Comparison of ENCODE assay signal across 9 cellular contexts in genomic region chr11:75813622-75814039, GRCh38. TPM values are rescaled to one million over a fixed set of nuclear protein-coding genes. Genes with fewer than 3 reads are reported as not detected.
A peak's percentile ranks its signal among the peaks of the same experiment; 100 is the strongest.
DNase-seq lines count a peak whose midpoint lies in the region; ATAC-seq and TF ChIP-seq lines count a peak whose summit lies in the region.
"Had no signal": no experiment of that assay in that cellular context is flagged by ENCODE, and none has a peak within 500 bp of the region (broad histone marks: within the 10 kb centered on the region; RNA-seq: fewer than 3 reads in every experiment).

No MANE protein-coding gene starts in this region.

- no peaks in the 10 kb centered on the region for H3K36me3 ChIP-seq in PC-9 (ENCODE audit: low read depth)
- H3K36me3 ChIP-seq in esophagus (ENCODE audit: control insufficient read depth in 2 of 2, insufficient read depth in 2 of 2, low read length in 1 of 2) = no peaks in the 10 kb centered on the region
- no peaks in the 10 kb centered on the region for H3K36me3 ChIP-seq in trophoblast cell (ENCODE audit: control insufficient read depth in 1 of 2, insufficient read depth in 2 of 2, low read length in 2 of 2)
- no peaks in the 10 kb centered on the region for H3K36me3 ChIP-seq in effector memory CD4-positive, alpha-beta T cell (ENCODE audit: control insufficient read depth, insufficient read depth, low read length)
- H3K36me3 ChIP-seq: SJSA1 had no signal

- no peak overlapping the region for H2BK5ac ChIP-seq in trophoblast cell (ENCODE audit: low read depth, low read length, poor library complexity)

- H3K79me2 ChIP-seq in PC-9 (ENCODE audit: low read depth) = peaks cover 32% of the 10 kb centered on the region
- H3K79me2 ChIP-seq in trophoblast cell (ENCODE audit: control insufficient read depth, insufficient read depth, low read length, poor library complexity) = peaks cover 12% of the 10 kb centered on the region

- H2BK12ac ChIP-seq in trophoblast cell (ENCODE audit: low read length) = no peak overlapping the region

- H3K27ac ChIP-seq in PC-9 (peak overlapping the region; percentile 78), esophagus (ENCODE audit: low read depth in 2 of 2, low read length in 1 of 2) (peak overlapping the region; percentile 91 to 96), trophoblast cell (ENCODE audit: low read depth, low read length) (no peak overlapping the region)
- no peak overlapping the region for H3K27ac ChIP-seq in effector memory CD4-positive, alpha-beta T cell (ENCODE audit: insufficient read depth, low read length, poor library complexity, severe bottlenecking)

- H3F3A ChIP-seq in PC-9 (ENCODE audit: insufficient read depth, low read depth) = peaks cover 36% of the 10 kb centered on the region

- no peak overlapping the region for H4K12ac ChIP-seq in trophoblast cell (ENCODE audit: low read depth, low read length)

- H4K91ac ChIP-seq in trophoblast cell (ENCODE audit: low read depth, low read length) = no peak overlapping the region

- H3K4me2 ChIP-seq in PC-9 = peak overlapping the region; percentile 85
- peak overlapping the region; percentile 97 for H3K4me2 ChIP-seq in trophoblast cell (ENCODE audit: low read length)

- DNase-seq in EH (ENCODE audit: low read depth) (peak; percentile 61), PC-9 (peak; percentile 37 to 85), trophoblast cell (peak; percentile 52 to 70)
- no peak for DNase-seq in effector memory CD4-positive, alpha-beta T cell

- no peak for TF ChIP-seq CTCF in PC-9 (conservative IDR thresholded peaks at IDR 0.05)

- H4K8ac ChIP-seq in trophoblast cell (ENCODE audit: low read depth, low read length) = no peak overlapping the region

- POLR2A ChIA-PET in PC-9 (lab: Charles Lee; ENCODE audit: unreplicated experiment) = interaction anchor here (0.5 to 1.0 kb wide), 3 partner anchors 112 to 470 kb away, joined by 3 to 11 read pairs (median 3); no protein-coding TSS in a partner anchor

- H3K4me1 ChIP-seq in PC-9 (replicated peaks; ENCODE audit: insufficient read depth) (peaks cover 49% of the 10 kb centered on the region), esophagus (ENCODE audit: control insufficient read depth in 2 of 2, insufficient read depth in 2 of 2, low read length in 1 of 2) (peaks cover 3 to 8% of the 10 kb centered on the region in 2 donors), trophoblast cell (ENCODE audit: control insufficient read depth in 1 of 2, insufficient read depth in 2 of 2, low read length in 2 of 2) (peaks cover 14 to 19% of the 10 kb centered on the region in 2 experiments)
- peaks cover 22% of the 10 kb centered on the region for H3K4me1 ChIP-seq in effector memory CD4-positive, alpha-beta T cell (ENCODE audit: control insufficient read depth, insufficient read depth, low read length, poor library complexity, severe bottlenecking)

- CTCF ChIA-PET in PC-9 (lab: Charles Lee) = interaction anchor here (1.0 to 1.9 kb wide), 2 partner anchors 10 to 339 kb away, joined by 7 read pairs; no protein-coding TSS in a partner anchor

- H3K27me3 ChIP-seq in PC-9 (ENCODE audit: insufficient read depth, low read depth) (no peaks in the 10 kb centered on the region), esophagus (ENCODE audit: control insufficient read depth in 1 of 2, insufficient read depth in 2 of 2, low read length in 2 of 2) (no peaks in the 10 kb centered on the region), trophoblast cell (ENCODE audit: insufficient read depth, low read length) (no peaks in the 10 kb centered on the region)
- no peaks in the 10 kb centered on the region for H3K27me3 ChIP-seq in effector memory CD4-positive, alpha-beta T cell (replicated peaks; ENCODE audit: control insufficient read depth, insufficient read depth, low read length, poor library complexity, severe bottlenecking)
- H3K27me3 ChIP-seq: SJSA1 had no signal

- WGBS in esophagus, 2 donors = 75 to 85% methylated on average over 1 of the region's 1 CpG
- no CpG with 5 or more reads among the region's 1 CpG for WGBS in trophoblast cell (ENCODE audit: extremely low coverage, insufficient coverage, insufficient read length)

- H3K4me3 ChIP-seq in PC-9 = peak overlapping the region; percentile 84
- no peak overlapping the region for H3K4me3 ChIP-seq in esophagus (ENCODE audit: low read depth in 1 of 2, low read length in 2 of 2)
- no peak overlapping the region for H3K4me3 ChIP-seq in trophoblast cell (ENCODE audit: low read depth, low read length)
- no peak overlapping the region for H3K4me3 ChIP-seq in effector memory CD4-positive, alpha-beta T cell (ENCODE audit: insufficient read depth, low read depth, low read length, poor library complexity, severe bottlenecking)

- no peak overlapping the region for H3K14ac ChIP-seq in trophoblast cell (ENCODE audit: low read length)

- intact Hi-C loops in PC-9 (cut with micrococcal nuclease; ENCODE audit: unreplicated experiment) = loop anchor here (1.0 to 10.0 kb wide), 3 partner anchors 53 to 821 kb away; no protein-coding TSS in a partner anchor

- H3K9me2 ChIP-seq in PC-9 (ENCODE audit: insufficient read depth) = no peaks in the 10 kb centered on the region

- H3K9ac ChIP-seq in trophoblast cell (ENCODE audit: low read length) = no peak overlapping the region

- H3K4ac ChIP-seq in trophoblast cell (ENCODE audit: low read depth, low read length) = no peak overlapping the region

- no TSS peak for BruUV-seq in PC-9 (replicated peaks; lab: Mats Ljungman, UMichigan)

- H3K9me3 ChIP-seq in PC-9 (ENCODE audit: insufficient read depth, low read depth) (no peaks in the 10 kb centered on the region), esophagus (ENCODE audit: control insufficient read depth in 2 of 2, insufficient read depth in 1 of 2, low read depth in 1 of 2, low read length in 1 of 2) (no peaks in the 10 kb centered on the region), trophoblast cell (ENCODE audit: insufficient read depth, low read depth, low read length) (no peaks in the 10 kb centered on the region)
- H3K9me3 ChIP-seq in effector memory CD4-positive, alpha-beta T cell (ENCODE audit: control insufficient read depth, low read length) = no peaks in the 10 kb centered on the region
- H3K9me3 ChIP-seq: SJSA1 had no signal

- H3K18ac ChIP-seq in trophoblast cell (ENCODE audit: low read length) = no peak overlapping the region

- no peak overlapping the region for H2BK120ac ChIP-seq in trophoblast cell (ENCODE audit: insufficient read depth, low read length, poor library complexity)

- H2AK5ac ChIP-seq in trophoblast cell (ENCODE audit: low read length) = no peak overlapping the region

- ATAC-seq in activated CD4-positive, CD25-positive, alpha-beta regulatory T cell treated with anti-CD3 and anti-CD28 coated beads, Interleukin-2, amount 50 U/mL, for 24 hours = no peak
- ATAC-seq in GM18907 (IDR thresholded peaks at IDR 0.05; ENCODE audit: unreplicated experiment) (no peak), HG03460 (IDR thresholded peaks at IDR 0.05; ENCODE audit: unreplicated experiment) (no peak)

- no peaks in the 10 kb centered on the region for H4K20me1 ChIP-seq in PC-9 (ENCODE audit: insufficient read depth)

- H2AFZ ChIP-seq in PC-9 = peak overlapping the region; percentile 84
- H2AFZ ChIP-seq in trophoblast cell (ENCODE audit: insufficient read depth, low read length, poor library complexity) = no peak overlapping the region

- H3K79me1 ChIP-seq in trophoblast cell (ENCODE audit: low read length) = peaks cover 12% of the 10 kb centered on the region

- H3K23ac ChIP-seq in trophoblast cell (ENCODE audit: low read length) = no peak overlapping the region

RNA-seq across cellular contexts. Expression of gene UVRAG, which starts 1.4 kb away (rescaled TPM):
- 18.6 and 20.4 TPM in 2 replicates for total RNA-seq in PC-9 (2021)
- 1 to 10 TPM; 3.1 to 3.8 TPM for polyA plus RNA-seq in esophagus
- 4.8 and 5.0 TPM in 2 replicates for polyA plus RNA-seq in trophoblast cell (2013)

RNA-seq across cellular contexts. Expression of gene DGAT2, which starts 45.1 kb away (rescaled TPM):
- total RNA-seq in PC-9 (2021) = 6.5 and 7.1 TPM in 2 replicates
- polyA plus RNA-seq in esophagus = 10 to 100 TPM; 13.4 to 17.2 TPM
- 0.04 and 0.12 TPM in 2 replicates for polyA plus RNA-seq in trophoblast cell (2013)
- total RNA-seq: SJSA1 had no signal

Comparison
In these comparisons a context has a peak if more than half of its experiments do, and no peak if none do; other contexts are left out.
1. DNase-seq: peak in EH (single experiment), PC-9 (2 of 2) and trophoblast cell (2 of 2); none in effector memory CD4-positive, alpha-beta T cell (0 of 3).
2. H3K27ac ChIP-seq: peak in PC-9 (single experiment) and esophagus (2 of 2); none in trophoblast cell (single experiment) and effector memory CD4-positive, alpha-beta T cell (single experiment).